In the genomic region with DNA sequence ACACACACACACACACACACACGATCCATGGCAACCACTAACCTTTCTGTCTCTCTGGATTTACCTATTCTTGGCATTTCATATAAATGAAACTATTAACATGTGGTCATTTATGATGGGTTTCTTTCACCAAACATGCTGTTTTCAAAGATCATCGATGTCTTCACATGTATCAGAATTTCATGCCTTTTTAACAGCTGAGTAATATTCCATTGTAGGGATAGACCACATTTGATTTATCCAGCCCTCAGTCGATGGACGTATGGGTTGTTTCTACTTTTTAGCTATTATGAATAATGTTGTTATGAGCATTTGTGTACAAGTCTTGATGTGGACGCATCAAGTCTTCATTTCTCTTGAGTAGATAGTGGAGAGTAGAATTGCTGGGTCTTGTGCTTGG, we compare ENCODE assay signal across 36 cellular contexts.
"Had no signal": no experiment of that assay in that cellular context is flagged by ENCODE, and none has a peak within 500 bp of the region (broad histone marks: within the 10 kb centered on the region; RNA-seq: fewer than 3 reads in every experiment).

No MANE protein-coding gene starts in this region.

- H3K4me1 Mint-ChIP-seq: activated B cell treated with CpG ODN at 0.5 μM for 24 hours; activated CD4-positive, alpha-beta T cell treated with anti-CD3 and anti-CD28 coated beads, Interleukin-2, amount 10 ng/mL, durations not matched to agents 24 days and 14 days; activated naive CD8-positive, alpha-beta T cell treated with anti-CD3 and anti-CD28 coated beads for 36 hours; activated T-helper 17 cell treated with anti-CD3 and anti-CD28 coated beads, Interleukin-2, amount 50 U/mL, for 72 hours; central memory CD8-positive, alpha-beta T cell had no signal

- H3K9me3 Mint-ChIP-seq: activated B cell treated with CpG ODN at 0.5 μM for 24 hours; activated CD4-positive, alpha-beta memory T cell treated with anti-CD3 and anti-CD28 coated beads for 36 hours; activated CD8-positive, alpha-beta T cell treated with anti-CD3 and anti-CD28 coated beads for 36 hours; activated naive CD4-positive, alpha-beta T cell treated with anti-CD3 and anti-CD28 coated beads for 36 hours; activated T-cell treated with anti-CD3 and anti-CD28 coated beads, Interleukin-2, amount 50 U/mL, for 4 hours; central memory CD8-positive, alpha-beta T cell had no signal

- H3K4me3 ChIP-seq: ascending aorta, cardiac muscle cell had no signal

- H3K36me3 ChIP-seq: ascending aorta, cardiac muscle cell had no signal

- DNase-seq: activated B cell treated with CpG ODN at 0.5 μM for 24 hours; activated CD4-positive, alpha-beta memory T cell treated with anti-CD3 and anti-CD28 coated beads for 36 hours; activated CD4-positive, alpha-beta T cell treated with anti-CD3 and anti-CD28 coated beads for 4 hours; activated CD4-positive, alpha-beta T cell treated with anti-CD3 and anti-CD28 coated beads, Interleukin-2, amount 10 ng/mL, durations not matched to agents 24 days and 14 days; activated CD4-positive, alpha-beta T cell treated with anti-CD3 and anti-CD28 coated beads, Interleukin-2, amount 50 U/mL, for 1 hour; activated CD4-positive, alpha-beta T cell treated with anti-CD3 and anti-CD28 coated beads, Interleukin-2, amount 50 U/mL, for 4 hours; activated CD4-positive, CD25-positive, alpha-beta regulatory T cell treated with anti-CD3 and anti-CD28 coated beads, Interleukin-2, amount 50 U/mL, for 72 hours; activated CD8-positive, alpha-beta memory T cell treated with anti-CD3 and anti-CD28 coated beads, Interleukin-2, amount 50 U/mL, for 4 hours; activated CD8-positive, alpha-beta T cell treated with anti-CD3 and anti-CD28 coated beads for 36 hours; activated effector memory CD4-positive, alpha-beta T cell treated with anti-CD3 and anti-CD28 coated beads, Interleukin-2, amount 50 U/mL, for 16 hours; activated gamma-delta T cell treated with Interleukin-2 at 50 U/mL for 16 hours; activated naive CD4-positive, alpha-beta T cell; activated naive CD4-positive, alpha-beta T cell treated with anti-CD3 and anti-CD28 coated beads for 36 hours; activated naive CD4-positive, alpha-beta T cell treated with anti-CD3 and anti-CD28 coated beads, Interleukin-2, amount 50 U/mL, for 16 hours; activated naive CD8-positive, alpha-beta T cell treated with anti-CD3 and anti-CD28 coated beads for 36 hours; activated T-cell treated with anti-CD3 and anti-CD28 coated beads for 4 hours; activated T-cell treated with anti-CD3 and anti-CD28 coated beads, Interleukin-2, amount 50 U/mL, for 1 hour; activated T-cell treated with anti-CD3 and anti-CD28 coated beads, Interleukin-2, amount 50 U/mL, for 4 hours; activated T-cell treated with anti-CD3 and anti-CD28 coated beads, Interleukin-2, amount 50 U/mL, for 72 hours; amygdala; anterior cingulate cortex; cerebellar nuclear complex; T-helper 1 cell; T-helper 2 cell; T-helper 9 cell had no signal

- FAIRE-seq: TTC549 had no signal

- H3K4me1 ChIP-seq: ascending aorta had no signal

- H3K27ac Mint-ChIP-seq: activated B cell treated with CpG ODN at 0.5 μM for 24 hours; activated CD4-positive, alpha-beta memory T cell treated with anti-CD3 and anti-CD28 coated beads for 36 hours; activated CD4-positive, alpha-beta T cell treated with anti-CD3 and anti-CD28 coated beads, Interleukin-2, amount 10 ng/mL, durations not matched to agents 24 days and 14 days; activated CD8-positive, alpha-beta T cell treated with anti-CD3 and anti-CD28 coated beads for 36 hours; activated naive CD4-positive, alpha-beta T cell treated with anti-CD3 and anti-CD28 coated beads for 36 hours; activated naive CD4-positive, alpha-beta T cell treated with anti-CD3 and anti-CD28 coated beads, Interleukin-2, amount 50 U/mL, for 72 hours; activated naive CD8-positive, alpha-beta T cell treated with anti-CD3 and anti-CD28 coated beads for 36 hours; activated T-cell treated with anti-CD3 and anti-CD28 coated beads, Interleukin-2, amount 50 U/mL, for 72 hours; activated T-helper 1 cell treated with anti-CD3 and anti-CD28 coated beads, Interleukin-12 subunit alpha, Interleukin-12 subunit beta, Interleukin-2, Interleukin-4 antibody, amounts not matched to agents 30 ng/mL and 10 ng/mL and 1 ng/mL, durations not matched to agents 14 hours and 24 hours and 36 hours; activated T-helper 17 cell treated with anti-CD3 and anti-CD28 coated beads, Interleukin-2, amount 50 U/mL, for 72 hours; T-helper 1 cell treated with Interleukin-12 subunit alpha and Interleukin-12 subunit beta and Interleukin-4 antibody, amounts not matched to agents 30 μg/mL and 1 μg/mL, for 36 hours; T-helper 2 cell treated with Interferon-gamma antibody and Interleukin-4, amounts not matched to agents 5 μg/mL and 100 μg/mL, for 36 hours had no signal

- H3K27me3 ChIP-seq: ascending aorta, cardiac muscle cell had no signal

- H3K36me3 Mint-ChIP-seq: activated CD4-positive, alpha-beta memory T cell treated with anti-CD3 and anti-CD28 coated beads for 36 hours; activated naive CD4-positive, alpha-beta T cell treated with anti-CD3 and anti-CD28 coated beads, Interleukin-2, amount 50 U/mL, for 72 hours; activated naive CD8-positive, alpha-beta T cell treated with anti-CD3 and anti-CD28 coated beads for 36 hours; brain had no signal

- H3K4me3 Mint-ChIP-seq: activated B cell treated with CpG ODN at 0.5 μM for 24 hours; activated CD4-positive, alpha-beta memory T cell treated with anti-CD3 and anti-CD28 coated beads for 36 hours; activated CD4-positive, alpha-beta T cell treated with anti-CD3 and anti-CD28 coated beads, Interleukin-2, amount 10 ng/mL, durations not matched to agents 24 days and 14 days; activated CD8-positive, alpha-beta T cell treated with anti-CD3 and anti-CD28 coated beads for 36 hours; activated naive CD4-positive, alpha-beta T cell treated with anti-CD3 and anti-CD28 coated beads for 36 hours; activated naive CD8-positive, alpha-beta T cell treated with anti-CD3 and anti-CD28 coated beads for 36 hours; activated T-cell treated with anti-CD3 and anti-CD28 coated beads, Interleukin-2, amount 50 U/mL, for 4 hours; activated T-cell treated with anti-CD3 and anti-CD28 coated beads, Interleukin-2, amount 50 U/mL, for 72 hours; activated T-helper 1 cell treated with anti-CD3 and anti-CD28 coated beads, Interleukin-12 subunit alpha, Interleukin-12 subunit beta, Interleukin-2, Interleukin-4 antibody, amounts not matched to agents 30 ng/mL and 10 ng/mL and 1 ng/mL, durations not matched to agents 14 hours and 24 hours and 36 hours; activated T-helper 17 cell treated with anti-CD3 and anti-CD28 coated beads, Interleukin-2, amount 50 U/mL, for 72 hours; central memory CD8-positive, alpha-beta T cell; T-helper 1 cell treated with Interleukin-12 subunit alpha and Interleukin-12 subunit beta and Interleukin-4 antibody, amounts not matched to agents 30 μg/mL and 1 μg/mL, for 36 hours; T-helper 2 cell treated with Interferon-gamma antibody and Interleukin-4, amounts not matched to agents 5 μg/mL and 100 μg/mL, for 36 hours had no signal

- H3K27ac ChIP-seq: ascending aorta, cardiac muscle cell, VCaP had no signal

- H3K9me3 ChIP-seq: ascending aorta had no signal
